Comparison of ENCODE assay signal across 1 cellular context in the genomic region with DNA sequence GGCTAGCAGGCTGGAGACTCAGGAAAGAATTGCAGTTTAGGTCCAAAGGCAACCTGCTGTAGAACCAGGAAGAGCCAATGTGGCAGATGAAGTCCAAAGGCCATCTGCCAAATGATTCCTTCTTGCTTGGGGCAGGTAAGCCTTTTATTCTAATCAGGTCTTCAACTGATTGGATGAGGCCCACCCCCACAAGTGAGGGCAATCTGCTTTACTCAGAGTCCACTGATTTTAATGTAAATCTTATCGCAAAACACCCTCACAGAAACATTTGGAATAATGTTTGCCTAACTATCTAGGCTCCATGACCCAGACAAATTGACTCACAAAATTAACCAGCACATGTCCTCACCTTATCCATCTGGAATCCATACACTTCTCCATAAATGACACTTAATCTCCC.
A peak's percentile ranks its signal among the peaks of the same experiment; 100 is the strongest.
TF ChIP-seq lines count a peak whose summit lies in the region.

No MANE protein-coding gene starts in this region.

TF ChIP-seq in K562, 482 proteins besides CTCF, POLR2A, EP300 and RAD21:
- TF ChIP-seq TAF7 (tag; IDR thresholded peaks at IDR 0.05), result no peak
- TF ChIP-seq, protein P1, sequence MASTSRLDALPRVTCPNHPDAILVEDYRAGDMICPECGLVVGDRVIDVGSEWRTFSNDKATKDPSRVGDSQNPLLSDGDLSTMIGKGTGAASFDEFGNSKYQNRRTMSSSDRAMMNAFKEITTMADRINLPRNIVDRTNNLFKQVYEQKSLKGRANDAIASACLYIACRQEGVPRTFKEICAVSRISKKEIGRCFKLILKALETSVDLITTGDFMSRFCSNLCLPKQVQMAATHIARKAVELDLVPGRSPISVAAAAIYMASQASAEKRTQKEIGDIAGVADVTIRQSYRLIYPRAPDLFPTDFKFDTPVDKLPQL (IDR thresholded peaks at IDR 0.05; ENCODE audit: extremely low read depth, insufficient read length), result no peak
- peak; percentile 93 for TF ChIP-seq ZNF134 (CRISPR knock-in tag; conservative IDR thresholded peaks at IDR 0.05)
